In genomic region chr2:101205521-101205998, GRCh38 we compare ENCODE assay signal across 8 cellular contexts. TPM values are rescaled to one million over a fixed set of nuclear protein-coding genes. Genes with fewer than 3 reads are reported as not detected.
DNase-seq lines count a peak whose midpoint lies in the region; ATAC-seq and TF ChIP-seq lines count a peak whose summit lies in the region.

No MANE protein-coding gene starts in this region.

- POLR2A ChIA-PET in HEK293 (lab: Yijun Ruan, JAX), result interaction anchor here (0.6 kb wide), 1 partner anchor 65 kb away, joined by 4 read pairs; no protein-coding TSS in a partner anchor
- POLR2A ChIA-PET in activated CD4-positive, alpha-beta T cell treated with anti-CD3 and anti-CD28 coated beads for 36 hours (lab: Charles Lee), result no interaction called here

- peak overlapping the region in 2 of 7 donors; percentile 41 to 46 for H3K27ac Mint-ChIP-seq in CD14-positive monocyte
- H3K27ac Mint-ChIP-seq in activated CD4-positive, alpha-beta T cell treated with anti-CD3 and anti-CD28 coated beads for 36 hours, result peak overlapping the region; percentile 38

- H3K36me3 ChIP-seq in HEK293 (ENCODE audit: control insufficient read depth in 2 of 2, insufficient read depth in 1 of 2, low read length in 2 of 2) (no peaks in the 10 kb centered on the region), lower lobe of right lung (no peaks in the 10 kb centered on the region)

- H3K4me3 ChIP-seq in HEK293 (ENCODE audit: low read depth, low read length) (no peak overlapping the region; the same call in 1 of the 2 replicates), lower lobe of right lung (peak overlapping the region; percentile 29)

- CTCF ChIA-PET in HEK293 (lab: Yijun Ruan, JAX), result interaction anchor here (0.6 to 4.2 kb wide), 33 partner anchors 9 to 595 kb away, joined by 3 to 40 read pairs (median 4); partner anchors contain the start of genes CNOT11 and TBC1D8
- CTCF ChIA-PET in activated CD4-positive, alpha-beta T cell treated with anti-CD3 and anti-CD28 coated beads for 36 hours (lab: Charles Lee), result interaction anchor here (0.7 to 3.7 kb wide), 39 partner anchors 10 to 678 kb away, joined by 3 to 61 read pairs (median 5); partner anchors contain the start of genes CNOT11, CREG2, PDCL3 and RPL31

- no peaks in the 10 kb centered on the region for H3K27me3 ChIP-seq in lower lobe of right lung (ENCODE audit: low read depth)

- peaks cover 0 to 5% (median 4%) of the 10 kb centered on the region in 7 donors for H3K9me3 Mint-ChIP-seq in CD14-positive monocyte
- no peaks in the 10 kb centered on the region for H3K9me3 Mint-ChIP-seq in activated CD4-positive, alpha-beta T cell treated with anti-CD3 and anti-CD28 coated beads for 36 hours (ENCODE audit: low read depth)

- H3K4me1 Mint-ChIP-seq in CD14-positive monocyte, result peaks cover 25% of the 10 kb centered on the region
- H3K4me1 Mint-ChIP-seq in activated CD4-positive, alpha-beta T cell treated with anti-CD3 and anti-CD28 coated beads for 36 hours, result peaks cover 4% of the 10 kb centered on the region

- H3K9me3 ChIP-seq in HEK293 (ENCODE audit: control insufficient read depth, insufficient read depth, low read depth, low read length) (no peaks in the 10 kb centered on the region), lower lobe of right lung (no peaks in the 10 kb centered on the region)

- no peak overlapping the region for H3K27ac ChIP-seq in HEK293 (ENCODE audit: extremely low read depth, low read depth, low read length)
- no peak overlapping the region for H3K27ac ChIP-seq in lower lobe of right lung

- H3K4me1 ChIP-seq in HEK293 (ENCODE audit: control insufficient read depth, insufficient read depth, low read length), result no peaks in the 10 kb centered on the region
- H3K4me1 ChIP-seq in lower lobe of right lung, result peaks cover 4% of the 10 kb centered on the region

- H3K27me3 Mint-ChIP-seq in CD14-positive monocyte (ENCODE audit: low read depth in 3 of 3), result peaks cover 0 to 4% (median 2%) of the 10 kb centered on the region in 3 donors
- H3K27me3 Mint-ChIP-seq in activated CD4-positive, alpha-beta T cell treated with anti-CD3 and anti-CD28 coated beads for 36 hours, result no peaks in the 10 kb centered on the region

- H3K36me3 Mint-ChIP-seq in CD14-positive monocyte, result no peaks in the 10 kb centered on the region
- H3K36me3 Mint-ChIP-seq in activated CD4-positive, alpha-beta T cell treated with anti-CD3 and anti-CD28 coated beads for 36 hours (ENCODE audit: low read depth), result no peaks in the 10 kb centered on the region

- TF ChIP-seq CTCF in CD14-positive monocyte (IDR thresholded peaks at IDR 0.05) (peak; percentile 61), HEK293 (tag by site-specific recombination; IDR thresholded peaks at IDR 0.05) (peak; percentile 30; the same call in 1 of the 2 replicates), lower lobe of right lung (IDR thresholded peaks at IDR 0.05) (peak; percentile 58)

- ATAC-seq in activated CD4-positive, alpha-beta T cell treated with anti-CD3 and anti-CD28 coated beads for 36 hours, result peak; percentile 99
- ATAC-seq in lower lobe of right lung (peak; percentile 87 to 93), GM21447 (IDR thresholded peaks at IDR 0.05; ENCODE audit: unreplicated experiment) (no peak)

- peak overlapping the region; percentile 34 to 75 for H3K4me3 Mint-ChIP-seq in CD14-positive monocyte
- peak overlapping the region; percentile 43 for H3K4me3 Mint-ChIP-seq in activated CD4-positive, alpha-beta T cell treated with anti-CD3 and anti-CD28 coated beads for 36 hours

- DNase-seq in CD14-positive monocyte (ENCODE audit: low spot score), result peak; percentile 61
- DNase-seq in NCI-H510A (lab: John Stamatoyannopoulos, UW), result peak; percentile 30
- DNase-seq in activated CD4-positive, alpha-beta T cell treated with anti-CD3 and anti-CD28 coated beads for 36 hours, result peak; percentile 71
- peak; percentile 49 to 78 for DNase-seq in dermis microvascular lymphatic vessel endothelial cell (ENCODE audit: low read depth in 2 of 2)
- peak; percentile 53 for DNase-seq in lower lobe of right lung
- DNase-seq in stimulated activated CD8-positive, alpha-beta memory T cell treated with anti-CD3 and anti-CD28 coated beads, Interleukin-2, amount 100 ng/mL, for 48 hours (ENCODE audit: low read depth in 2 of 2), result peak; percentile 4 to 9

- intact Hi-C loops in CD14-positive monocyte (cut with micrococcal nuclease), result loop anchor here (2.0 to 10.0 kb wide), 3 partner anchors 51 to 193 kb away; partner anchors contain the start of gene TBC1D8 (in 1 of the 2)
- intact Hi-C loops in activated CD4-positive, alpha-beta T cell treated with anti-CD3 and anti-CD28 coated beads for 36 hours (cut with DNase I, micrococcal nuclease), result loop anchor here (1.0 to 2.0 kb wide), 6 partner anchors 55 to 599 kb away; partner anchors contain the start of gene TBC1D8 (in 1 of the 2)
- intact Hi-C loops in lower lobe of right lung (cut with DNase I), result no loop called here

TF ChIP-seq in HEK293, 187 proteins besides CTCF, POLR2A, EP300 and RAD21:
- TF ChIP-seq GLI4 (tag by site-specific recombination; IDR thresholded peaks at IDR 0.05), result no peak
- TF ChIP-seq ZIC2 (tag by site-specific recombination; IDR thresholded peaks at IDR 0.05), result no peak
- TF ChIP-seq ZBTB17 (tag by site-specific recombination; IDR thresholded peaks at IDR 0.05), result peak; percentile 57
- TF ChIP-seq ZNF580 (tag by site-specific recombination; IDR thresholded peaks at IDR 0.05), result 0 out of 2 replicates have a peak, but pooled peaks have one; percentile 9
- TF ChIP-seq ZNF654 (tag by site-specific recombination; IDR thresholded peaks at IDR 0.05; ENCODE audit: low read depth), result peak; percentile 65

RNA-seq across cellular contexts. Expression of gene CNOT11, which starts 47.1 kb away (rescaled TPM):
- 10 to 100 TPM; 38.4 to 39.0 TPM for polyA plus RNA-seq in CD14-positive monocyte
- 100 to 1,000 TPM in 1 of 2 experiments, 10 to 100 TPM in 1; 57.9 to 106 TPM for total RNA-seq in activated CD4-positive, alpha-beta T cell treated with anti-CD3 and anti-CD28 coated beads for 36 hours
- total RNA-seq in dermis microvascular lymphatic vessel endothelial cell (18.1 and 18.5 TPM in 2 replicates), lower lobe of right lung (29.3 TPM)

RNA-seq across cellular contexts. Expression of gene TBC1D8, which starts 54.4 kb away (rescaled TPM):
- polyA plus RNA-seq in CD14-positive monocyte, result 10 to 100 TPM; 16.1 to 22.4 TPM
- total RNA-seq in activated CD4-positive, alpha-beta T cell treated with anti-CD3 and anti-CD28 coated beads for 36 hours, result 1 to 10 TPM; 3.3 to 3.4 TPM
- total RNA-seq in dermis microvascular lymphatic vessel endothelial cell (62.4 and 120 TPM in 2 replicates), lower lobe of right lung (30.2 TPM)

Comparison
In these comparisons a context has a peak if more than half of its experiments do, and no peak if none do; other contexts are left out.
1. DNase-seq: peak in every context shown above with its lines; median percentile 71 in activated CD4-positive, alpha-beta T cell treated with anti-CD3 and anti-CD28 coated beads for 36 hours; 64 in dermis microvascular lymphatic vessel endothelial cell; 61 in CD14-positive monocyte; 53 in lower lobe of right lung; 30 in NCI-H510A; 6 in stimulated activated CD8-positive, alpha-beta memory T cell treated with anti-CD3 and anti-CD28 coated beads, Interleukin-2, amount 100 ng/mL, for 48 hours.